33 cellular contexts compared by ENCODE assay signal in the genomic region with DNA sequence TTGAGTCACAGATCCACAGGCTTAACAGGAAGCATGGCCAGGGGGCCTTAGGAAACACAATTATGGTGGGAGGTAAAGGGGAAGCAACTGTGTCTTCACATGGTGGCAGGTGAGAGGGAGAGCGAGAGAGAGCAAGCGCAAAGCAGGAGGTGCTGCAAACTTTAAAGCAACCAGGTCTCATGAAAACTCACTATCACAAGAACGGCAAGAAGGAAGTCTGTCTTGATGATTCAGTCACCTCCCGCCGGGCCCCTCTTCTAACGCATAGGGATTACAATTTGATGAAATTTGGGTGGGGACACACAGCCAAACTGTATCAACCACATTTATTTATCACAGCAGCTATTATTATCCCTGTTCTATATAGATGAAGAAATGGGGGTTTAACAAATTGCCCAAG.
DNase-seq lines count a peak whose midpoint lies in the region; TF ChIP-seq lines count a peak whose summit lies in the region.
"Had no signal": no experiment of that assay in that cellular context is flagged by ENCODE, and none has a peak within 500 bp of the region (broad histone marks: within the 10 kb centered on the region; RNA-seq: fewer than 3 reads in every experiment).

No MANE protein-coding gene starts in this region.

- TF ChIP-seq POLR2A in esophagus muscularis mucosa (IDR thresholded peaks at IDR 0.05; ENCODE audit: low read depth), result no peak

- H2AFZ ChIP-seq in H9 (ENCODE audit: low read length), result no peak overlapping the region

- H3K56ac ChIP-seq in H9 (ENCODE audit: insufficient read length, low read depth, low read length), result no peak overlapping the region

- H2BK15ac ChIP-seq in H9 (ENCODE audit: low read depth, low read length), result no peak overlapping the region

- no peak for TF ChIP-seq EP300 in esophagus muscularis mucosa (IDR thresholded peaks at IDR 0.05)

- no peak overlapping the region for H3K18ac ChIP-seq in H9 (ENCODE audit: insufficient read length, low read depth, low read length)

- H2BK12ac ChIP-seq in H9 (ENCODE audit: insufficient read length, low read depth, low read length), result no peak overlapping the region

- DNase-seq in H9, result peak; percentile 30
- peak; percentile 59 for DNase-seq in endodermal cell
- DNase-seq in esophagus muscularis mucosa (ENCODE audit: extremely low spot score), result peak; percentile 70
- no peak for DNase-seq in NCI-H526 treated with DMSO at 0.1 percent for 48 hours (lab: John Stamatoyannopoulos, UW)
- no peak for DNase-seq in RKO (ENCODE audit: low spot score)
- DNase-seq in WERI-Rb-1, result no peak
- DNase-seq: 8988T; ACHN; AML-193; BE2C; C1 segment of cervical spinal cord; Caco-2; Calu3; CD4-positive, alpha-beta memory T cell; CD4-positive, alpha-beta T cell; CD4-positive, CD25-positive, alpha-beta regulatory T cell; CD8-positive, alpha-beta memory T cell; CD8-positive, alpha-beta T cell; COR-L47; DMS 273 treated with DMSO at 0.1 percent for 48 hours; DMS153; DMS53; DMS79; DMS79 treated with DMSO at 0.1 percent for 48 hours; DND-41; EL had no signal

- no peaks in the 10 kb centered on the region for H4K20me1 ChIP-seq in H9 (ENCODE audit: control insufficient read depth, insufficient read depth, insufficient read length)
- H4K20me1 ChIP-seq: BLaER1; BLaER1 treated with 17β-estradiol and CSF1 and Interleukin-3, amounts not matched to agents 10 nM and 100 nM had no signal

- H4K8ac ChIP-seq in H9 (replicated peaks; ENCODE audit: insufficient read length, low read depth, low read length), result no peak overlapping the region

- no peaks in the 10 kb centered on the region for H3K79me1 ChIP-seq in H9 (ENCODE audit: insufficient read depth, low read depth, low read length, poor library complexity, severe bottlenecking)

- no peaks in the 10 kb centered on the region for H3K27me3 ChIP-seq in H9 (ENCODE audit: insufficient read depth, low read length)
- H3K27me3 ChIP-seq in endodermal cell (ENCODE audit: control insufficient read depth, insufficient read depth, low read length, poor library complexity, severe bottlenecking), result no peaks in the 10 kb centered on the region
- no peaks in the 10 kb centered on the region for H3K27me3 ChIP-seq in esophagus muscularis mucosa
- H3K27me3 ChIP-seq in WERI-Rb-1 (ENCODE audit: insufficient read depth, low read depth, severe bottlenecking), result no peaks in the 10 kb centered on the region
- H3K27me3 ChIP-seq: BE2C; BLaER1; BLaER1 treated with 17β-estradiol and CSF1 and Interleukin-3, amounts not matched to agents 10 nM and 100 nM had no signal

- H3K27me3 Mint-ChIP-seq in H9 (ENCODE audit: low read depth), result no peaks in the 10 kb centered on the region
- H3K27me3 Mint-ChIP-seq in endodermal cell (ENCODE audit: insufficient read depth), result no peaks in the 10 kb centered on the region
- H3K27me3 Mint-ChIP-seq: B cell; CD4-positive, alpha-beta memory T cell; CD4-positive, alpha-beta T cell; CD4-positive, CD25-positive, alpha-beta regulatory T cell; CD8-positive, alpha-beta memory T cell had no signal

- intact Hi-C loops in esophagus muscularis mucosa (cut with DNase I), result no loop called here

- no peak overlapping the region for H3K23ac ChIP-seq in H9 (ENCODE audit: insufficient read length, low read depth, low read length)

- no peak overlapping the region for H3K4me2 ChIP-seq in H9 (ENCODE audit: insufficient read depth, insufficient read length, low read length)
- H3K4me2 ChIP-seq: A549; BLaER1; BLaER1 treated with 17β-estradiol and CSF1 and Interleukin-3, amounts not matched to agents 10 nM and 100 nM had no signal

- H3K9ac ChIP-seq in H9 (ENCODE audit: extremely low read depth, insufficient read length, low read length), result no peak overlapping the region
- no peak overlapping the region for H3K9ac ChIP-seq in endodermal cell (ENCODE audit: extremely low read depth, low read length, poor library complexity, severe bottlenecking)
- H3K9ac ChIP-seq: BLaER1; BLaER1 treated with 17β-estradiol and CSF1 and Interleukin-3, amounts not matched to agents 10 nM and 100 nM had no signal

- no peak overlapping the region for H2BK5ac ChIP-seq in H9 (ENCODE audit: insufficient read length, low read length)

- no peak overlapping the region for H2BK20ac ChIP-seq in H9 (ENCODE audit: low read depth, low read length, poor library complexity, severe bottlenecking)

- H3K9me3 ChIP-seq in H9 (ENCODE audit: control insufficient read depth, low read depth, low read length) (no peaks in the 10 kb centered on the region), endodermal cell (ENCODE audit: control insufficient read depth, low read length) (no peaks in the 10 kb centered on the region), esophagus muscularis mucosa (no peaks in the 10 kb centered on the region), WERI-Rb-1 (ENCODE audit: severe bottlenecking) (no peaks in the 10 kb centered on the region)
- H3K9me3 ChIP-seq: A549; BE2C; BLaER1; BLaER1 treated with 17β-estradiol and CSF1 and Interleukin-3, amounts not matched to agents 10 nM and 100 nM; Caco-2 had no signal

- no CpG with 5 or more reads among the region's 6 CpGs for WGBS in H9 (ENCODE audit: extremely low coverage, insufficient read length, low lambda C conversion rate)
- WGBS in endodermal cell (ENCODE audit: insufficient coverage in 1 of 2, insufficient read length in 1 of 2), 2 experiments, result 68% methylated on average over 5 of the region's 6 CpGs; no CpG with 5 or more reads in 1 of the 2 experiments
- 70% methylated on average over 6 of the region's 6 CpGs for WGBS in esophagus muscularis mucosa

- H3K36me3 Mint-ChIP-seq in H9 (ENCODE audit: insufficient read depth in 1 of 3, low read depth in 3 of 3) (no peaks in the 10 kb centered on the region; a peak in 1 of 7 replicates), endodermal cell (ENCODE audit: low read depth) (no peaks in the 10 kb centered on the region)
- H3K36me3 Mint-ChIP-seq: CD14-positive monocyte; CD4-positive, alpha-beta memory T cell; CD4-positive, CD25-positive, alpha-beta regulatory T cell; CD8-positive, alpha-beta memory T cell; CD8-positive, alpha-beta T cell had no signal

- H4K91ac ChIP-seq in H9 (ENCODE audit: insufficient read length, low read depth, low read length), result no peak overlapping the region

- peaks cover 11% of the 10 kb centered on the region; the same call in 1 of the 2 replicates for H3K4me1 ChIP-seq in H9 (ENCODE audit: insufficient read depth, low read length)
- no peaks in the 10 kb centered on the region for H3K4me1 ChIP-seq in endodermal cell (ENCODE audit: control insufficient read depth, insufficient read depth, low read length)
- H3K4me1 ChIP-seq in esophagus muscularis mucosa, result no peaks in the 10 kb centered on the region
- H3K4me1 ChIP-seq: A549; BLaER1; BLaER1 treated with 17β-estradiol and CSF1 and Interleukin-3, amounts not matched to agents 10 nM and 100 nM; Caco-2 had no signal

- H3K4me3 Mint-ChIP-seq in H9 (no peak overlapping the region), endodermal cell (no peak overlapping the region)
- H3K4me3 Mint-ChIP-seq: B cell; CD14-positive monocyte; CD4-positive, alpha-beta memory T cell; CD4-positive, alpha-beta T cell; CD4-positive, CD25-positive, alpha-beta regulatory T cell; CD8-positive, alpha-beta memory T cell; CD8-positive, alpha-beta T cell had no signal

- H2BK120ac ChIP-seq in H9 (ENCODE audit: low read depth, low read length, poor library complexity, severe bottlenecking), result no peak overlapping the region

- no peak overlapping the region for H2AK5ac ChIP-seq in H9 (ENCODE audit: insufficient read length, low read length)

- H3K27ac ChIP-seq in H9 (ENCODE audit: insufficient read length, low read depth, low read length) (no peak overlapping the region), endodermal cell (ENCODE audit: low read depth, low read length) (no peak overlapping the region), esophagus muscularis mucosa (replicated peaks in 1 of 4) (no peak overlapping the region), WERI-Rb-1 (no peak overlapping the region)
- H3K27ac ChIP-seq: 22Rv1; A549; BLaER1; BLaER1 treated with 17β-estradiol and CSF1 and Interleukin-3, amounts not matched to agents 10 nM and 100 nM; C4-2B had no signal

- H3K4ac ChIP-seq in H9 (ENCODE audit: low read depth, low read length), result no peak overlapping the region

- H3K79me2 ChIP-seq in H9 (ENCODE audit: insufficient read depth, low read length), result no peaks in the 10 kb centered on the region

- no peak overlapping the region for H3K4me3 ChIP-seq in endodermal cell (ENCODE audit: low read length)
- no peak overlapping the region for H3K4me3 ChIP-seq in esophagus muscularis mucosa
- H3K4me3 ChIP-seq in WERI-Rb-1 (ENCODE audit: low read depth, low read length), result no peak overlapping the region
- H3K4me3 ChIP-seq: A549; BLaER1; BLaER1 treated with 17β-estradiol and CSF1 and Interleukin-3, amounts not matched to agents 10 nM and 100 nM had no signal

- H3K27ac Mint-ChIP-seq in H9, result peak overlapping the region in 1 of 3 experiments; percentile 54; a peak in 1 of 7 replicates
- H3K27ac Mint-ChIP-seq in endodermal cell, result no peak overlapping the region
- H3K27ac Mint-ChIP-seq: B cell; CD4-positive, alpha-beta memory T cell; CD4-positive, alpha-beta T cell; CD4-positive, CD25-positive, alpha-beta regulatory T cell; CD8-positive, alpha-beta memory T cell; CD8-positive, alpha-beta T cell had no signal

- H3K36me3 ChIP-seq in endodermal cell (ENCODE audit: control insufficient read depth, insufficient read depth, low read length), result no peaks in the 10 kb centered on the region
- no peaks in the 10 kb centered on the region for H3K36me3 ChIP-seq in esophagus muscularis mucosa
- no peaks in the 10 kb centered on the region for H3K36me3 ChIP-seq in WERI-Rb-1
- H3K36me3 ChIP-seq: BE2C; BLaER1; BLaER1 treated with 17β-estradiol and CSF1 and Interleukin-3, amounts not matched to agents 10 nM and 100 nM had no signal

- H3K9me3 Mint-ChIP-seq in H9, result peaks cover 9 to 12% of the 10 kb centered on the region in 2 experiments; a peak in 2 of 5 replicates
- peaks cover 5% of the 10 kb centered on the region for H3K9me3 Mint-ChIP-seq in endodermal cell
- H3K9me3 Mint-ChIP-seq: CD8-positive, alpha-beta T cell had no signal

- H3T11ph ChIP-seq in H9 (ENCODE audit: low read length), result no peak overlapping the region

- H3K4me1 Mint-ChIP-seq in H9, result peaks cover 26 to 36% of the 10 kb centered on the region in 2 experiments
- H3K4me1 Mint-ChIP-seq in endodermal cell, result peaks cover 20% of the 10 kb centered on the region
- H3K4me1 Mint-ChIP-seq: B cell; CD14-positive monocyte; CD4-positive, alpha-beta memory T cell; CD4-positive, CD25-positive, alpha-beta regulatory T cell; CD8-positive, alpha-beta memory T cell had no signal

- no peak overlapping the region for H4K5ac ChIP-seq in H9 (ENCODE audit: insufficient read length, low read depth, low read length)

- TF ChIP-seq CTCF in H9 (conservative IDR thresholded peaks at IDR 0.05) (no peak), endodermal cell (conservative IDR thresholded peaks at IDR 0.05) (no peak), esophagus muscularis mucosa (IDR thresholded peaks at IDR 0.05) (no peak), WERI-Rb-1 (IDR thresholded peaks at IDR 0.05; ENCODE audit: low read depth, low read length) (no peak)

- H3K23me2 ChIP-seq in H9 (ENCODE audit: insufficient read length, low read depth, low read length, poor library complexity, severe bottlenecking), result peaks cover 2% of the 10 kb centered on the region

- H3K14ac ChIP-seq in H9 (ENCODE audit: insufficient read depth, low read length), result no peak overlapping the region

Comparison
In these comparisons a context has a peak if more than half of its experiments do, and no peak if none do; other contexts are left out.
1. DNase-seq: peak in H9 (single experiment), endodermal cell (single experiment) and esophagus muscularis mucosa (single experiment); none in NCI-H526 treated with DMSO at 0.1 percent for 48 hours (single experiment), RKO (single experiment) and WERI-Rb-1 (single experiment).